ENCODE assay signal across 3 cellular contexts in the genomic region with DNA sequence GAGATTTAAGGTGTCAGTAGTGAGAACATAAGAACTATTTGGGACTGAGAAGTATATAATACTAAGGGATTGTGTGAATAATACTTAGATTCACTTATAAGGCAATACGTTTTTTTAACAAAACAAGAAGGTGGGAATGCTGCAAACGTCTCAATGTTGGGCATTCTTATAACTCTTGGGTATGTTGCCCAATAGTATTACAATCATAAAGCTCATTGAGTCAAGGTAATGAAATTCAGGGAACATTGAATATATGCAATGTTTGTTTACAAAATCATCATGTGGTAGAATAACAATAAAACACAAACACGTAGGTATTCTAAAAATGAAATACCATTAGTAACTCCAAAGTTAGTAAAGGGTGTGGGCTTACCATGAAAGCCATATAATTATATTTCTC.
TF ChIP-seq lines count a peak whose summit lies in the region.

No MANE protein-coding gene starts in this region.

TF ChIP-seq in SK-N-SH, 30 proteins besides CTCF, POLR2A, EP300 and RAD21 (continued from another document):
- no peak for TF ChIP-seq EZH2phosphoT487 (IDR thresholded peaks at IDR 0.05; ENCODE audit: borderline replicate concordance, low read depth)
- TF ChIP-seq RCOR1 (IDR thresholded peaks at IDR 0.05; ENCODE audit: low read length), result no peak
- TF ChIP-seq, protein P1, sequence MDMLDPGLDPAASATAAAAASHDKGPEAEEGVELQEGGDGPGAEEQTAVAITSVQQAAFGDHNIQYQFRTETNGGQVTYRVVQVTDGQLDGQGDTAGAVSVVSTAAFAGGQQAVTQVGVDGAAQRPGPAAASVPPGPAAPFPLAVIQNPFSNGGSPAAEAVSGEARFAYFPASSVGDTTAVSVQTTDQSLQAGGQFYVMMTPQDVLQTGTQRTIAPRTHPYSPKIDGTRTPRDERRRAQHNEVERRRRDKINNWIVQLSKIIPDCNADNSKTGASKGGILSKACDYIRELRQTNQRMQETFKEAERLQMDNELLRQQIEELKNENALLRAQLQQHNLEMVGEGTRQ (IDR thresholded peaks at IDR 0.05; ENCODE audit: borderline replicate concordance, low read depth, low read length), result no peak
- TF ChIP-seq RXRA (IDR thresholded peaks at IDR 0.05; ENCODE audit: borderline replicate concordance, low read depth), result no peak
- TF ChIP-seq NRF1 (IDR thresholded peaks at IDR 0.05; ENCODE audit: low read depth, low read length), result no peak
- TF ChIP-seq FOSL2 (IDR thresholded peaks at IDR 0.05; ENCODE audit: borderline replicate concordance, low read depth), result no peak

TF ChIP-seq in SK-N-SH treated with all-trans-retinoic acid at 6 μM for 48 hours, 23 proteins besides CTCF, POLR2A, EP300 and RAD21 (continued from another document):
- TF ChIP-seq, protein P2, sequence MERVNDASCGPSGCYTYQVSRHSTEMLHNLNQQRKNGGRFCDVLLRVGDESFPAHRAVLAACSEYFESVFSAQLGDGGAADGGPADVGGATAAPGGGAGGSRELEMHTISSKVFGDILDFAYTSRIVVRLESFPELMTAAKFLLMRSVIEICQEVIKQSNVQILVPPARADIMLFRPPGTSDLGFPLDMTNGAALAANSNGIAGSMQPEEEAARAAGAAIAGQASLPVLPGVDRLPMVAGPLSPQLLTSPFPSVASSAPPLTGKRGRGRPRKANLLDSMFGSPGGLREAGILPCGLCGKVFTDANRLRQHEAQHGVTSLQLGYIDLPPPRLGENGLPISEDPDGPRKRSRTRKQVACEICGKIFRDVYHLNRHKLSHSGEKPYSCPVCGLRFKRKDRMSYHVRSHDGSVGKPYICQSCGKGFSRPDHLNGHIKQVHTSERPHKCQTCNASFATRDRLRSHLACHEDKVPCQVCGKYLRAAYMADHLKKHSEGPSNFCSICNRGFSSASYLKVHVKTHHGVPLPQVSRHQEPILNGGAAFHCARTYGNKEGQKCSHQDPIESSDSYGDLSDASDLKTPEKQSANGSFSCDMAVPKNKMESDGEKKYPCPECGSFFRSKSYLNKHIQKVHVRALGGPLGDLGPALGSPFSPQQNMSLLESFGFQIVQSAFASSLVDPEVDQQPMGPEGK (CRISPR knock-in tag; IDR thresholded peaks at IDR 0.05; ENCODE audit: borderline replicate concordance), result no peak
- TF ChIP-seq ESRRG (CRISPR knock-in tag; IDR thresholded peaks at IDR 0.05), result no peak
- TF ChIP-seq, protein P3, sequence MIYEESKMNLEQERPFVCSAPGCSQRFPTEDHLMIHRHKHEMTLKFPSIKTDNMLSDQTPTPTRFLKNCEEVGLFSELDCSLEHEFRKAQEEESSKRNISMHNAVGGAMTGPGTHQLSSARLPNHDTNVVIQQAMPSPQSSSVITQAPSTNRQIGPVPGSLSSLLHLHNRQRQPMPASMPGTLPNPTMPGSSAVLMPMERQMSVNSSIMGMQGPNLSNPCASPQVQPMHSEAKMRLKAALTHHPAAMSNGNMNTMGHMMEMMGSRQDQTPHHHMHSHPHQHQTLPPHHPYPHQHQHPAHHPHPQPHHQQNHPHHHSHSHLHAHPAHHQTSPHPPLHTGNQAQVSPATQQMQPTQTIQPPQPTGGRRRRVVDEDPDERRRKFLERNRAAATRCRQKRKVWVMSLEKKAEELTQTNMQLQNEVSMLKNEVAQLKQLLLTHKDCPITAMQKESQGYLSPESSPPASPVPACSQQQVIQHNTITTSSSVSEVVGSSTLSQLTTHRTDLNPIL (CRISPR knock-in tag; IDR thresholded peaks at IDR 0.05; ENCODE audit: low read depth), result no peak
- TF ChIP-seq ARNTL (CRISPR knock-in tag; IDR thresholded peaks at IDR 0.05; ENCODE audit: borderline replicate concordance, low read depth), result no peak
- no peak for TF ChIP-seq ZNF565 (CRISPR knock-in tag; conservative IDR thresholded peaks at IDR 0.05; ENCODE audit: low read depth)
- no peak for TF ChIP-seq ZNF70 (CRISPR knock-in tag; IDR thresholded peaks at IDR 0.05)

TF ChIP-seq in IMR-90, 13 proteins besides CTCF, POLR2A, EP300 and RAD21 (continued from another document):
- TF ChIP-seq CEBPB (IDR thresholded peaks at IDR 0.05; ENCODE audit: low read depth, low read length) (peak; percentile 74; the same call in 1 of the 2 replicates), FOS (IDR thresholded peaks at IDR 0.05; ENCODE audit: low read depth, low read length) (no peak), MAZ (IDR thresholded peaks at IDR 0.05; ENCODE audit: borderline replicate concordance, low read depth, low read length) (no peak), MXI1 (IDR thresholded peaks at IDR 0.05; ENCODE audit: borderline replicate concordance, low read depth, low read length) (no peak)
TF ChIP-seq in IMR-90: peak in this region for 1.
